In the genomic region with DNA sequence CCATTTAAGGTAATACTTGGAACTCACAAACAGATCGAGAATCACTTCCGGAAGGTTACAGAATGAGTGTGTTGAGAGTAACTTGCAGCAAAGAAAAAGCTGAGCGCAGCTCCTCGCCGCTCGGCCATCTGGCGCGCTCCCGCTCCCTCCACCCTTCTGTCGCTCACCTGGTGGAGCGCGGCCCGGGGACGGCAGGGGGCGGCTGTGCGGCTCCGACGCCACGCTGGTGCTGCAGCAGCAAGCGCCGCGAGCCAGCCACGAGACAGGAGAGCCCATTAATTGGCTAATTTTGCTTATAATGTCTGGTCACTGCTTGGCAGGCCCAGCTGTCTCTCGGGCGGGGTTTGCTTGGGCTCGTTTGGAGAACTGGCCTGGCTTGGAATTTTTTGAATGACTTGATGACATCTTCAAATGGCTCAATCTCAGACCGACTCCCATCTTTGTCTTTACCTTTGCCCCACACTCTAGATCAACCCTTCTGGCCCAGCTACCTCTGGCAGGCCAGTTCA, we compare ENCODE assay signal across 9 cellular contexts.
DNase-seq lines count a peak whose midpoint lies in the region; ATAC-seq lines count a peak whose summit lies in the region.
"Had no signal": no experiment of that assay in that cellular context is flagged by ENCODE, and none has a peak within 500 bp of the region (broad histone marks: within the 10 kb centered on the region; RNA-seq: fewer than 3 reads in every experiment).

No MANE protein-coding gene starts in this region.

- H3K4me1 Mint-ChIP-seq in activated CD8-positive, alpha-beta T cell treated with anti-CD3 and anti-CD28 coated beads, Interleukin-2, amount 10 ng/mL, durations not matched to agents 7 days and 5 days (ENCODE audit: low read depth), result peaks cover 16% of the 10 kb centered on the region

- peak overlapping the region; percentile 7 for H3K4me3 ChIP-seq in right cardiac atrium (ENCODE audit: low read length)

- H3K27me3 Mint-ChIP-seq in activated CD8-positive, alpha-beta T cell treated with anti-CD3 and anti-CD28 coated beads, Interleukin-2, amount 10 ng/mL, durations not matched to agents 7 days and 5 days (ENCODE audit: low read depth), result peaks cover 3% of the 10 kb centered on the region

- intact Hi-C loops in right cardiac atrium (cut with DNase I) (no loop called here), sciatic nerve (cut with DNase I) (no loop called here)

- H3K27ac Mint-ChIP-seq in activated CD8-positive, alpha-beta T cell treated with anti-CD3 and anti-CD28 coated beads, Interleukin-2, amount 10 ng/mL, durations not matched to agents 7 days and 5 days, result no peak overlapping the region

- H3K36me3 Mint-ChIP-seq in activated CD8-positive, alpha-beta T cell treated with anti-CD3 and anti-CD28 coated beads, Interleukin-2, amount 10 ng/mL, durations not matched to agents 7 days and 5 days (ENCODE audit: low read depth), result no peaks in the 10 kb centered on the region

- no peaks in the 10 kb centered on the region for H3K27me3 ChIP-seq in right cardiac atrium (ENCODE audit: control insufficient read depth, insufficient read depth)

- ATAC-seq in HG03354 (IDR thresholded peaks at IDR 0.05; ENCODE audit: poor library complexity, severe bottlenecking, unreplicated experiment) (peak; percentile 88), right cardiac atrium (peak; percentile 59 to 72), sciatic nerve (no peak)
- ATAC-seq in activated CD8-positive, alpha-beta T cell treated with anti-CD3 and anti-CD28 coated beads, Interleukin-2, amount 10 ng/mL, durations not matched to agents 7 days and 5 days, result peak; percentile 96

- H3K9me3 ChIP-seq in right cardiac atrium (ENCODE audit: control insufficient read depth, low read length), result no peaks in the 10 kb centered on the region

- WGBS in right cardiac atrium, result 17% methylated on average over 27 of the region's 27 CpGs

- CTCF ChIA-PET in activated CD8-positive, alpha-beta T cell treated with anti-CD3 and anti-CD28 coated beads, Interleukin-2, amount 10 ng/mL, durations not matched to agents 7 days and 5 days (lab: Charles Lee), result interaction anchor here (0.7 to 1.4 kb wide), 5 partner anchors 14 to 113 kb away, joined by 3 to 6 read pairs (median 4); no protein-coding TSS in a partner anchor

- POLR2A ChIA-PET in activated CD8-positive, alpha-beta T cell treated with anti-CD3 and anti-CD28 coated beads, Interleukin-2, amount 10 ng/mL, durations not matched to agents 7 days and 5 days (lab: Charles Lee), result no interaction called here

- H3K9me3 Mint-ChIP-seq in activated CD8-positive, alpha-beta T cell treated with anti-CD3 and anti-CD28 coated beads, Interleukin-2, amount 10 ng/mL, durations not matched to agents 7 days and 5 days (ENCODE audit: insufficient read depth), result no peaks in the 10 kb centered on the region

- H3K4me1 ChIP-seq in right cardiac atrium (ENCODE audit: control insufficient read depth, insufficient read depth, low read length), result peaks cover 2% of the 10 kb centered on the region

- peak; percentile 23 to 59 (median 33) for DNase-seq in NCI-H1417 (lab: John Stamatoyannopoulos, UW)
- no peak for DNase-seq in NCI-H1417 treated with DMSO at 0.1 percent for 48 hours (lab: John Stamatoyannopoulos, UW)
- DNase-seq in activated CD8-positive, alpha-beta T cell treated with anti-CD3 and anti-CD28 coated beads, Interleukin-2, amount 10 ng/mL, durations not matched to agents 7 days and 5 days, result peak; percentile 64
- DNase-seq in right cardiac atrium, result peak; percentile 38 to 76 (median 66)
- peak; percentile 23 to 28 for DNase-seq in stimulated activated CD4-positive, alpha-beta T cell treated with anti-CD3 and anti-CD28 coated beads, Interleukin-4, amount 100 ng/mL, for 48 hours (ENCODE audit: low read depth in 2 of 2)
- DNase-seq in sciatic nerve (ENCODE audit: low spot score), result no peak
- no peak for DNase-seq in GM19240 (ENCODE audit: insufficient read length, low spot score)

- H3K27ac ChIP-seq in right cardiac atrium (ENCODE audit: low read length), result no peak overlapping the region
- H3K27ac ChIP-seq: 22Rv1 had no signal

- H3K4me3 Mint-ChIP-seq in activated CD8-positive, alpha-beta T cell treated with anti-CD3 and anti-CD28 coated beads, Interleukin-2, amount 10 ng/mL, durations not matched to agents 7 days and 5 days, result peak overlapping the region; percentile 48

Comparison
In these comparisons a context has a peak if more than half of its experiments do, and no peak if none do; other contexts are left out.
1. DNase-seq: peak in NCI-H1417 (3 of 3), activated CD8-positive, alpha-beta T cell treated with anti-CD3 and anti-CD28 coated beads, Interleukin-2, amount 10 ng/mL, durations not matched to agents 7 days and 5 days (single experiment), right cardiac atrium (3 of 3) and stimulated activated CD4-positive, alpha-beta T cell treated with anti-CD3 and anti-CD28 coated beads, Interleukin-4, amount 100 ng/mL, for 48 hours (2 of 2); none in NCI-H1417 treated with DMSO at 0.1 percent for 48 hours (single experiment), sciatic nerve (single experiment) and GM19240 (single experiment).